In the genomic region with DNA sequence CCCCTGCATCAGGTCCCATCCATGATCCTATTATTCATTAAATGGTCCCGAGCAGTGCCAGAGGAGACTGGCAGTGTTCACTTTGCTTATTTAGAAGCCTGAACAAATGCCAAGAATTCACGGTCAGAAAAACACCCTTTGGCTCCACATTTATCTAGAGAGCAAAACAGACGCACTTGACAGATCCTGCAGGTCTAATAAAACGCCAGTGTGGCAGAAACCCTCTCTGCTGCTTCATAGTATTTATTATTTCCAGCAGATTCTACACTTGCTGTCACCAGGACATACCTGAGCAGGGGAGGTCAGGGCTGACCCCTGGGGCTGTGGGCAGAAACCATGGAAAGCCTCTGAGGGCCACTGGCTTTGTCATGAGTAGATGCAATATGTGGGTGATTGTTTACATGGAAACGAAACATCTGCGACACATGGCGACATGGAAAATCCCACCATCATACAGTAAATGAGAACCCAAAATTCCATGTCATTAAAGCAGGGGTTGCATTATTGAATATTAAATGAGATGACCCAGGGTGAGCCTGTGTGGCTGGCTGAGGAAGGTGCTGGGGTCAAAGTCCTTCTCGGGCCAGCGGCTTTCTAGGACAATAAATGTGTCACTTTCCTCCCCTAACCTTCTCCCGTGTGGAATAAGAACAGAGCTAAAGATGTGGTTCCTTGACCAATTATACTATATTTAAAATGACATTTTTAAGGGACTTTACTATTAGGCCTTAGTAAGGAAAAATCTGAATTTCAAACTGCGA, we compare ENCODE assay signal across 14 cellular contexts.
DNase-seq lines count a peak whose midpoint lies in the region; ATAC-seq and TF ChIP-seq lines count a peak whose summit lies in the region.
"Had no signal": no experiment of that assay in that cellular context is flagged by ENCODE, and none has a peak within 500 bp of the region (broad histone marks: within the 10 kb centered on the region; RNA-seq: fewer than 3 reads in every experiment).

No MANE protein-coding gene starts in this region.

- H3K9ac ChIP-seq in endodermal cell (ENCODE audit: extremely low read depth, low read length, poor library complexity, severe bottlenecking) (no peak overlapping the region), colonic mucosa (ENCODE audit: low read depth in 2 of 2, low read length in 2 of 2) (no peak overlapping the region)

- H3K36me3 Mint-ChIP-seq in endodermal cell (ENCODE audit: low read depth): no peaks in the 10 kb centered on the region

- H3K27me3 ChIP-seq in endodermal cell (ENCODE audit: control insufficient read depth, insufficient read depth, low read length, poor library complexity, severe bottlenecking) (no peaks in the 10 kb centered on the region), right lobe of liver (no peaks in the 10 kb centered on the region), stomach (no peaks in the 10 kb centered on the region), colonic mucosa (no peaks in the 10 kb centered on the region)

- ATAC-seq in right lobe of liver (peak; percentile 80 to 85 (median 80)), HG03571 (IDR thresholded peaks at IDR 0.05; ENCODE audit: unreplicated experiment) (no peak), GM18519 (IDR thresholded peaks at IDR 0.05; ENCODE audit: low FRiP score, unreplicated experiment) (no peak)
- ATAC-seq: stimulated activated naive CD8-positive, alpha-beta T cell treated with anti-CD3 and anti-CD28 coated beads, Interleukin-15, amount 100 ng/mL, for 72 hours had no signal

- H3K9me3 Mint-ChIP-seq in endodermal cell: peaks cover 2% of the 10 kb centered on the region

- no peak for TF ChIP-seq EP300 in stomach (IDR thresholded peaks at IDR 0.05)

- H3K9me3 ChIP-seq in endodermal cell (ENCODE audit: control insufficient read depth, low read length) (peaks cover 11% of the 10 kb centered on the region), right lobe of liver (no peaks in the 10 kb centered on the region), stomach (peaks cover 0 to 7% (median 0%) of the 10 kb centered on the region in 4 donors), colonic mucosa (no peaks in the 10 kb centered on the region)

- TF ChIP-seq CTCF in endodermal cell (conservative IDR thresholded peaks at IDR 0.05): no peak
- no peak for TF ChIP-seq CTCF in right lobe of liver (IDR thresholded peaks at IDR 0.05)
- TF ChIP-seq CTCF in stomach (IDR thresholded peaks at IDR 0.05): no peak
- no peak for TF ChIP-seq CTCF in colonic mucosa (IDR thresholded peaks at IDR 0.05)

- intact Hi-C loops in right lobe of liver (cut with DNase I) (no loop called here), stomach (cut with DNase I; ENCODE audit: low total_unique reads) (no loop called here), colonic mucosa (cut with DNase I) (no loop called here)

- peaks cover 2% of the 10 kb centered on the region for H3K27me3 Mint-ChIP-seq in endodermal cell (ENCODE audit: insufficient read depth)

- H3K4me3 ChIP-seq in endodermal cell (ENCODE audit: low read length): no peak overlapping the region
- H3K4me3 ChIP-seq in right lobe of liver: peak overlapping the region in 1 of 3 donors; percentile 16
- H3K4me3 ChIP-seq in stomach: no peak overlapping the region
- H3K4me3 ChIP-seq in colonic mucosa: no peak overlapping the region

- H3K4me3 Mint-ChIP-seq in endodermal cell: no peak overlapping the region
- H3K4me3 Mint-ChIP-seq: stimulated activated naive CD8-positive, alpha-beta T cell treated with anti-CD3 and anti-CD28 coated beads, Interleukin-15, amount 100 ng/mL, for 72 hours had no signal

- H3K27ac Mint-ChIP-seq in endodermal cell: peak overlapping the region; percentile 35

- DNase-seq in NCI-H1694 (lab: John Stamatoyannopoulos, UW): peak; percentile 28
- no peak for DNase-seq in endodermal cell
- peak; percentile 46 to 74 (median 68) for DNase-seq in right lobe of liver
- DNase-seq in stomach: no peak
- no peak for DNase-seq in D341Med (ENCODE audit: low spot score)
- no peak for DNase-seq in colonic mucosa
- DNase-seq: activated CD4-positive, alpha-beta T cell treated with anti-CD3 and anti-CD28 coated beads, Interleukin-2, amount 50 U/mL, for 4 hours; activated gamma-delta T cell; central memory CD4-positive, alpha-beta T cell; NCI-H2107; nucleus accumbens; stimulated activated naive CD8-positive, alpha-beta T cell treated with anti-CD3 and anti-CD28 coated beads, Interleukin-15, amount 100 ng/mL, for 72 hours had no signal

- TF ChIP-seq POLR2A in right lobe of liver (IDR thresholded peaks at IDR 0.05): no peak
- TF ChIP-seq POLR2A in stomach (IDR thresholded peaks at IDR 0.05): no peak

- H3K4me1 ChIP-seq in endodermal cell (ENCODE audit: control insufficient read depth, insufficient read depth, low read length) (no peaks in the 10 kb centered on the region), right lobe of liver (peaks cover 0 to 34% (median 16%) of the 10 kb centered on the region in 4 donors), stomach (peaks cover 0 to 41% (median 12%) of the 10 kb centered on the region in 4 donors), colonic mucosa (no peaks in the 10 kb centered on the region)

- H3K4me1 Mint-ChIP-seq in endodermal cell: peaks cover 24% of the 10 kb centered on the region
- H3K4me1 Mint-ChIP-seq: stimulated activated naive CD8-positive, alpha-beta T cell treated with anti-CD3 and anti-CD28 coated beads, Interleukin-15, amount 100 ng/mL, for 72 hours had no signal

- H3K27ac ChIP-seq in endodermal cell (ENCODE audit: low read depth, low read length): no peak overlapping the region
- H3K27ac ChIP-seq in right lobe of liver: peak overlapping the region in 2 of 3 donors; percentile 79 to 83
- H3K27ac ChIP-seq in stomach: peak overlapping the region in 4 of 5 donors; percentile 61 to 91 (median 76)
- H3K27ac ChIP-seq in colonic mucosa: no peak overlapping the region

- no peaks in the 10 kb centered on the region for H3K36me3 ChIP-seq in endodermal cell (ENCODE audit: control insufficient read depth, insufficient read depth, low read length)
- H3K36me3 ChIP-seq in right lobe of liver: no peaks in the 10 kb centered on the region
- no peaks in the 10 kb centered on the region for H3K36me3 ChIP-seq in stomach
- no peaks in the 10 kb centered on the region for H3K36me3 ChIP-seq in colonic mucosa

- 90 to 93% methylated on average over 5 to 8 of the region's 11 CpGs for WGBS in endodermal cell (ENCODE audit: insufficient coverage in 1 of 2, insufficient read length in 1 of 2), 2 experiments
- WGBS in right lobe of liver (ENCODE audit: insufficient coverage, low coverage, low lambda C conversion rate, missing lambda C conversion rate): 21% methylated on average over 11 of the region's 11 CpGs
- WGBS in stomach, 5 donors: 49 to 62% (median 54%) methylated on average over 11 of the region's 11 CpGs

Comparison
In these comparisons a context has a peak if more than half of its experiments do, and no peak if none do; other contexts are left out.
1. DNase-seq: peak in NCI-H1694 (single experiment) and right lobe of liver (3 of 3); none in endodermal cell (single experiment), stomach (single experiment), D341Med (single experiment) and colonic mucosa (single experiment).
2. H3K27ac ChIP-seq: peak in right lobe of liver (2 of 3) and stomach (4 of 5); none in endodermal cell (single experiment) and colonic mucosa (single experiment).
3. ATAC-seq: peak in right lobe of liver (4 of 4); none in HG03571 (single experiment) and GM18519 (single experiment).